1 cellular context compared by ENCODE assay signal in the genomic region with DNA sequence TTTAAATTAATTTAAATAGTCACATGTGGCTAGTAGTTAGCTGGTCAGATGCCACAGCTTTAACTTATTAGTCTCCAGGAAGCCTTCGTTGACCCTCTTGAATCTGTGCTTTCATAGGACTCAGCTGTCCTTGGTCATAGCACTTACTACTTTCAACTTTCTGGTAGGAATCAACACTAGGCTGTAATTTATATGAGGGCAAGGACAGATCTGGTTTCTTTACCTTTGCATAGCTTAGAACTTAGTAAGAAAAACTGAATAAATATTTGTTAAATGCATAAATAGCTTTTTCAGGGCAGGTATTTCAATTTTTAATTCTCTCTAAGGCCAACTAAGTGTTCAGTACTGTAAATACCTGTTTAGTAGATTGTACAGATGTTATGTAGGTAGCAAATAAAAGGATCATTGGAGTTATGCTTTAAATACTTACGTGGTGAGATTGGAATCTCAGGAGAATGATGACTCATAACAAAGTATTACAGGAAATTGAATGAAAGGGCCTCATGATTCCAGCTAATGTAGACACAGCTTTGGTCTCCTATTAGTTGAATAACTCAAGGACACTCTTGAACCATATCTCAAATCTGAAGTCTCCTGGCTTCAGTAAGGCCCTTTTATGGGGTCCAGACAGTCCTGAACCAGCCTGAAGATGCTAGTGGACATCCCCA.
TF ChIP-seq lines count a peak whose summit lies in the region.

No MANE protein-coding gene starts in this region.

TF ChIP-seq in GM23338, 12 proteins besides CTCF, POLR2A, EP300 and RAD21 (continued from another document):
- TF ChIP-seq, protein P1, sequence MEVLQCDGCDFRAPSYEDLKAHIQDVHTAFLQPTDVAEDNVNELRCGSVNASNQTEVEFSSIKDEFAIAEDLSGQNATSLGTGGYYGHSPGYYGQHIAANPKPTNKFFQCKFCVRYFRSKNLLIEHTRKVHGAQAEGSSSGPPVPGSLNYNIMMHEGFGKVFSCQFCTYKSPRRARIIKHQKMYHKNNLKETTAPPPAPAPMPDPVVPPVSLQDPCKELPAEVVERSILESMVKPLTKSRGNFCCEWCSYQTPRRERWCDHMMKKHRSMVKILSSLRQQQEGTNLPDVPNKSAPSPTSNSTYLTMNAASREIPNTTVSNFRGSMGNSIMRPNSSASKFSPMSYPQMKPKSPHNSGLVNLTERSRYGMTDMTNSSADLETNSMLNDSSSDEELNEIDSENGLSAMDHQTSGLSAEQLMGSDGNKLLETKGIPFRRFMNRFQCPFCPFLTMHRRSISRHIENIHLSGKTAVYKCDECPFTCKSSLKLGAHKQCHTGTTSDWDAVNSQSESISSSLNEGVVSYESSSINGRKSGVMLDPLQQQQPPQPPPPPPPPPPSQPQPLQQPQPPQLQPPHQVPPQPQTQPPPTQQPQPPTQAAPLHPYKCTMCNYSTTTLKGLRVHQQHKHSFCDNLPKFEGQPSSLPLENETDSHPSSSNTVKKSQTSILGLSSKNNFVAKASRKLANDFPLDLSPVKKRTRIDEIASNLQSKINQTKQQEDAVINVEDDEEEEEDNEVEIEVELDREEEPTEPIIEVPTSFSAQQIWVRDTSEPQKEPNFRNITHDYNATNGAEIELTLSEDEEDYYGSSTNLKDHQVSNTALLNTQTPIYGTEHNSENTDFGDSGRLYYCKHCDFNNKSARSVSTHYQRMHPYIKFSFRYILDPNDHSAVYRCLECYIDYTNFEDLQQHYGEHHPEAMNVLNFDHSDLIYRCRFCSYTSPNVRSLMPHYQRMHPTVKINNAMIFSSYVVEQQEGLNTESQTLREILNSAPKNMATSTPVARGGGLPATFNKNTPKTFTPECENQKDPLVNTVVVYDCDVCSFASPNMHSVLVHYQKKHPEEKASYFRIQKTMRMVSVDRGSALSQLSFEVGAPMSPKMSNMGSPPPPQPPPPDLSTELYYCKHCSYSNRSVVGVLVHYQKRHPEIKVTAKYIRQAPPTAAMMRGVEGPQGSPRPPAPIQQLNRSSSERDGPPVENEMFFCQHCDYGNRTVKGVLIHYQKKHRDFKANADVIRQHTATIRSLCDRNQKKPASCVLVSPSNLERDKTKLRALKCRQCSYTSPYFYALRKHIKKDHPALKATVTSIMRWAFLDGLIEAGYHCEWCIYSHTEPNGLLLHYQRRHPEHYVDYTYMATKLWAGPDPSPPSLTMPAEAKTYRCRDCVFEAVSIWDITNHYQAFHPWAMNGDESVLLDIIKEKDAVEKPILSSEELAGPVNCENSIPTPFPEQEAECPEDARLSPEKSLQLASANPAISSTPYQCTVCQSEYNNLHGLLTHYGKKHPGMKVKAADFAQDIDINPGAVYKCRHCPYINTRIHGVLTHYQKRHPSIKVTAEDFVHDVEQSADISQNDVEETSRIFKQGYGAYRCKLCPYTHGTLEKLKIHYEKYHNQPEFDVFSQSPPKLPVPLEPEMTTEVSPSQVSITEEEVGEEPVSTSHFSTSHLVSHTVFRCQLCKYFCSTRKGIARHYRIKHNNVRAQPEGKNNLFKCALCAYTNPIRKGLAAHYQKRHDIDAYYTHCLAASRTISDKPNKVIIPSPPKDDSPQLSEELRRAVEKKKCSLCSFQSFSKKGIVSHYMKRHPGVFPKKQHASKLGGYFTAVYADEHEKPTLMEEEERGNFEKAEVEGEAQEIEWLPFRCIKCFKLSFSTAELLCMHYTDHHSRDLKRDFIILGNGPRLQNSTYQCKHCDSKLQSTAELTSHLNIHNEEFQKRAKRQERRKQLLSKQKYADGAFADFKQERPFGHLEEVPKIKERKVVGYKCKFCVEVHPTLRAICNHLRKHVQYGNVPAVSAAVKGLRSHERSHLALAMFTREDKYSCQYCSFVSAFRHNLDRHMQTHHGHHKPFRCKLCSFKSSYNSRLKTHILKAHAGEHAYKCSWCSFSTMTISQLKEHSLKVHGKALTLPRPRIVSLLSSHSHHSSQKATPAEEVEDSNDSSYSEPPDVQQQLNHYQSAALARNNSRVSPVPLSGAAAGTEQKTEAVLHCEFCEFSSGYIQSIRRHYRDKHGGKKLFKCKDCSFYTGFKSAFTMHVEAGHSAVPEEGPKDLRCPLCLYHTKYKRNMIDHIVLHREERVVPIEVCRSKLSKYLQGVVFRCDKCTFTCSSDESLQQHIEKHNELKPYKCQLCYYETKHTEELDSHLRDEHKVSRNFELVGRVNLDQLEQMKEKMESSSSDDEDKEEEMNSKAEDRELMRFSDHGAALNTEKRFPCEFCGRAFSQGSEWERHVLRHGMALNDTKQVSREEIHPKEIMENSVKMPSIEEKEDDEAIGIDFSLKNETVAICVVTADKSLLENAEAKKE (CRISPR knock-in tag; IDR thresholded peaks at IDR 0.05) = no peak
- no peak for TF ChIP-seq CREB1 (CRISPR knock-in tag; IDR thresholded peaks at IDR 0.05; ENCODE audit: low read depth)
- TF ChIP-seq EZH2 (IDR thresholded peaks at IDR 0.05; ENCODE audit: low read depth, unreplicated experiment) = no peak
